ENCODE assay signal across 8 cellular contexts in the genomic region with DNA sequence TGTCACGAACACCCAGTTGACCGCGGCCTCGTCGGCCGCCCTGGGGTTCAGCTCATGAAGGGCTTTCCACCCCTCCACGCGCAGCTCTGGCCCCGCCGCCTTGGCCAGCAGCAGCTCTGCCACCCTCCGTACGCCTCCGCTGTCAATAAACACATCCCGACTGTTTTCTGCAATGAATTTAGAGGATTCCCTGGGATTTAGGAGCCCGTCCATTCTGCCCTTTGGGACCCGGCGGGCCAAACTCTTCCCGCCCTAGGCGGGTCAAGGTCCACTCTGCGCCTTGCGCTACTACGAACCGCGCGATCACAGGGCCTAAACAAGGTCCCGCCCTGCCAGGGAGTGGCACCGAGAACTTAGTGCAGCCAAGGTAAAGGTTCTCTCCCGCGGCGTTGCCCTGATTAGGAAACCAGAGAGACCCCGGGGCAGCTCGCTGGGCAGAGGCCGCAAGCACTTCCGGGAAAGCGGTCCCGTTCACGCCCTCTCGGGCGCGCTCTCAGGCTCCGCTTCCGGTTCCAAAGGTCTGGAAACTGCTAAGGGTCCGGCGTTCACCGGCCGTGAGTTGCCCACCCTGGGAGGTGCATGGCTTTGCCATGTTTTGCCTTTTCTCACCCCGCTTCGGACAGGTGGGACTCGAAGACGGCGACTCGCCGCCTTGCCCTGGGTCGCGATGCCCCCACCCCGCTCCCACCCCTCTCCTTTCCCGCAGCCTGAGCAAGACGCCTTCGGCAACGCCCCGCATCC. TPM values are rescaled to one million over a fixed set of nuclear protein-coding genes. Genes with fewer than 3 reads are reported as not detected.
A peak's percentile ranks its signal among the peaks of the same experiment; 100 is the strongest.
DNase-seq lines count a peak whose midpoint lies in the region; ATAC-seq and TF ChIP-seq lines count a peak whose summit lies in the region.

No MANE protein-coding gene starts in this region.

- peaks cover 8% of the 10 kb centered on the region for H3K4me1 ChIP-seq in mucosa of descending colon (ENCODE audit: low read depth)

- BruUV-seq in MCF 10A (replicated peaks; lab: Mats Ljungman, UMichigan): no TSS peak

- peak overlapping the region; percentile 61 for H3K4me3 ChIP-seq in epithelial cell of esophagus (ENCODE audit: low read length)
- peak overlapping the region; percentile 54 for H3K4me3 ChIP-seq in mucosa of descending colon

- H3K27me3 Mint-ChIP-seq in MCF 10A (ENCODE audit: insufficient read depth, unreplicated experiment): no peaks in the 10 kb centered on the region
- no peaks in the 10 kb centered on the region for H3K27me3 Mint-ChIP-seq in stimulated activated naive B cell treated with anti-CD40 and anti-IgM and Interleukin-4, amounts not matched to agents 10 μg/mL and 1 μg/mL and 100 μg/mL, for 72 hours

- peak; percentile 36 to 64 for DNase-seq in T47D (ENCODE audit: low read depth in 1 of 2, low spot score in 1 of 2)
- no peak for DNase-seq in MCF 10A (ENCODE audit: unreplicated experiment)
- peak; percentile 69 for DNase-seq in NCI-H2196 (lab: John Stamatoyannopoulos, UW; ENCODE audit: unreplicated experiment)
- DNase-seq in activated CD8-positive, alpha-beta memory T cell treated with anti-CD3 and anti-CD28 coated beads for 24 hours: peak; percentile 88
- DNase-seq in epithelial cell of esophagus (ENCODE audit: low read depth): peak; percentile 50
- peak; percentile 91 to 94 (median 93) for DNase-seq in mucosa of descending colon
- DNase-seq in stimulated activated naive B cell treated with anti-CD40 and anti-IgM and Interleukin-4, amounts not matched to agents 10 μg/mL and 1 μg/mL and 100 μg/mL, for 72 hours: peak; percentile 58

- CTCF ChIA-PET in MCF 10A (lab: Yijun Ruan, JAX): no interaction called here

- H3K9me3 ChIP-seq in mucosa of descending colon: no peaks in the 10 kb centered on the region

- no peaks in the 10 kb centered on the region for H3K36me3 ChIP-seq in mucosa of descending colon (ENCODE audit: low read depth)

- H3K4me3 Mint-ChIP-seq in MCF 10A (ENCODE audit: unreplicated experiment): no peak overlapping the region
- peak overlapping the region; percentile 86 to 99 for H3K4me3 Mint-ChIP-seq in stimulated activated naive B cell treated with anti-CD40 and anti-IgM and Interleukin-4, amounts not matched to agents 10 μg/mL and 1 μg/mL and 100 μg/mL, for 72 hours

- in situ Hi-C loops in T47D (cut with HindIII; ENCODE audit: low pct_unique_long_range_greater_than_20kb, low sequenced_read_pairs): no loop called here

- no peak for TF ChIP-seq CTCF in MCF 10A (IDR thresholded peaks at IDR 0.05; ENCODE audit: unreplicated experiment)
- no peak for TF ChIP-seq CTCF in epithelial cell of esophagus (IDR thresholded peaks at IDR 0.05; ENCODE audit: insufficient read depth, low read depth, low read length, missing control alignments)
- TF ChIP-seq CTCF in mucosa of descending colon (IDR thresholded peaks at IDR 0.05): no peak

- POLR2A ChIA-PET in MCF 10A (lab: Yijun Ruan, JAX): no interaction called here

- intact Hi-C loops in MCF 10A (cut with micrococcal nuclease): no loop called here
- intact Hi-C loops in mucosa of descending colon (cut with DNase I, micrococcal nuclease): no loop called here

- no peak overlapping the region for H3K27ac Mint-ChIP-seq in MCF 10A (ENCODE audit: low read depth, unreplicated experiment)
- peak overlapping the region; percentile 98 for H3K27ac Mint-ChIP-seq in stimulated activated naive B cell treated with anti-CD40 and anti-IgM and Interleukin-4, amounts not matched to agents 10 μg/mL and 1 μg/mL and 100 μg/mL, for 72 hours

- H3K36me3 Mint-ChIP-seq in MCF 10A (ENCODE audit: insufficient read depth, unreplicated experiment): no peaks in the 10 kb centered on the region
- peaks cover 0 to 11% of the 10 kb centered on the region in 2 donors for H3K36me3 Mint-ChIP-seq in stimulated activated naive B cell treated with anti-CD40 and anti-IgM and Interleukin-4, amounts not matched to agents 10 μg/mL and 1 μg/mL and 100 μg/mL, for 72 hours

- H3K9me3 Mint-ChIP-seq in MCF 10A (ENCODE audit: unreplicated experiment): no peaks in the 10 kb centered on the region
- H3K9me3 Mint-ChIP-seq in stimulated activated naive B cell treated with anti-CD40 and anti-IgM and Interleukin-4, amounts not matched to agents 10 μg/mL and 1 μg/mL and 100 μg/mL, for 72 hours: no peaks in the 10 kb centered on the region

- ATAC-seq in HG02938 (IDR thresholded peaks at IDR 0.05; ENCODE audit: unreplicated experiment) (peak; percentile 69), mucosa of descending colon (peak; percentile 95)
- ATAC-seq in stimulated activated naive B cell treated with anti-CD40 and anti-IgM and Interleukin-4, amounts not matched to agents 10 μg/mL and 1 μg/mL and 100 μg/mL, for 72 hours (replicated peaks): peak; percentile 81 to 84

- H3K4me1 Mint-ChIP-seq in MCF 10A (ENCODE audit: insufficient read depth, unreplicated experiment): no peaks in the 10 kb centered on the region
- H3K4me1 Mint-ChIP-seq in stimulated activated naive B cell treated with anti-CD40 and anti-IgM and Interleukin-4, amounts not matched to agents 10 μg/mL and 1 μg/mL and 100 μg/mL, for 72 hours: peaks cover 5 to 17% of the 10 kb centered on the region in 2 donors

RNA-seq across cellular contexts. Expression of gene HNRNPK, which starts 23.6 kb away (rescaled TPM):
- 825 and 951 TPM in 2 replicates for total RNA-seq in MCF 10A (2022)
- 100 to 1,000 TPM; 386 to 461 (median 421) TPM for total RNA-seq in mucosa of descending colon

RNA-seq across cellular contexts. Expression of gene RMI1, which starts 24.1 kb away (rescaled TPM):
- total RNA-seq in MCF 10A (2022) (6.9 and 11.0 TPM in 2 replicates), mucosa of descending colon (10 to 100 TPM in 2 of 3 donors, 1 to 10 TPM in 1; 7.0 to 15.6 (median 11.6) TPM)

RNA-seq across cellular contexts. Expression of gene KIF27, which starts 35.2 kb away (rescaled TPM):
- 9.4 and 10.0 TPM in 2 replicates for total RNA-seq in MCF 10A (2022)
- total RNA-seq in mucosa of descending colon: 1 to 10 TPM; 3.9 to 8.2 (median 4.7) TPM
